Comparison of ENCODE assay signal across 29 cellular contexts in genomic region chr16:50876263-50876662, GRCh38.
"Had no signal": no experiment of that assay in that cellular context is flagged by ENCODE, and none has a peak within 500 bp of the region (broad histone marks: within the 10 kb centered on the region; RNA-seq: fewer than 3 reads in every experiment).

No MANE protein-coding gene starts in this region.

- DNase-seq: naive thymus-derived CD4-positive, alpha-beta T cell; natural killer cell; nucleus accumbens; ovary; posterior cingulate gyrus; psoas muscle; right cardiac atrium; right lobe of liver; sigmoid colon; small intestine; stimulated activated CD4-positive, alpha-beta T cell treated with anti-CD3 and anti-CD28 coated beads, Interleukin-15, amount 100 ng/mL, for 24 hours; stimulated activated CD4-positive, alpha-beta T cell treated with anti-CD3 and anti-CD28 coated beads, Interleukin-2, amount 100 ng/mL, for 24 hours; stimulated activated CD4-positive, alpha-beta T cell treated with anti-CD3 and anti-CD28 coated beads, Interleukin-2, amount 100 ng/mL, for 48 hours; stimulated activated CD4-positive, alpha-beta T cell treated with anti-CD3 and anti-CD28 coated beads, Interleukin-4, amount 100 ng/mL, for 24 hours; stimulated activated naive B cell treated with anti-CD40 and anti-IgM and Interleukin-4, amounts not matched to agents 10 μg/mL and 1 μg/mL and 100 μg/mL, for 72 hours; stimulated activated naive CD4-positive, alpha-beta T cell treated with Interleukin-2 at 50 U/mL for 16 hours; stomach; thyroid gland; trophoblast cell; upper lobe of left lung; uterus had no signal

- H3K27ac Mint-ChIP-seq: naive thymus-derived CD4-positive, alpha-beta T cell; natural killer cell; nephron; progenitor cell of endocrine pancreas; stimulated activated effector memory CD8-positive, alpha-beta T cell treated with anti-CD3 and anti-CD28 coated beads, Interleukin-12 subunit alpha, Interleukin-12 subunit beta, amount 100 ng/mL, for 72 hours; stimulated activated naive B cell treated with anti-CD40 and anti-IgM and Interleukin-4, amounts not matched to agents 10 μg/mL and 1 μg/mL and 100 μg/mL, for 72 hours; stimulated activated naive CD8-positive, alpha-beta T cell treated with anti-CD3 and anti-CD28 coated beads, Interleukin-15, Interleukin-2, amounts not matched to agents 100 ng/mL and 50 ng/mL, for 24 hours had no signal

- H3K9me3 ChIP-seq: neutrophil, ovary, right lobe of liver, thyroid gland, uterus had no signal

- H3K4me3 Mint-ChIP-seq: naive thymus-derived CD4-positive, alpha-beta T cell; natural killer cell; nephron; stimulated activated effector memory CD8-positive, alpha-beta T cell treated with anti-CD3 and anti-CD28 coated beads, Interleukin-12 subunit alpha, Interleukin-12 subunit beta, amount 100 ng/mL, for 72 hours; stimulated activated naive B cell treated with anti-CD40 and anti-IgM and Interleukin-4, amounts not matched to agents 10 μg/mL and 1 μg/mL and 100 μg/mL, for 72 hours; stimulated activated naive CD8-positive, alpha-beta T cell treated with anti-CD3 and anti-CD28 coated beads, Interleukin-15, Interleukin-2, amounts not matched to agents 100 ng/mL and 50 ng/mL, for 24 hours had no signal

- H3K4me3 ChIP-seq: ovary, psoas muscle, right lobe of liver, sigmoid colon, stomach, thoracic aorta, thyroid gland, tibial nerve, upper lobe of left lung, uterus had no signal

- H3K9me3 Mint-ChIP-seq: natural killer cell; stimulated activated effector memory CD8-positive, alpha-beta T cell treated with anti-CD3 and anti-CD28 coated beads, Interleukin-12 subunit alpha, Interleukin-12 subunit beta, amount 100 ng/mL, for 72 hours; stimulated activated naive CD8-positive, alpha-beta T cell treated with anti-CD3 and anti-CD28 coated beads, Interleukin-15, Interleukin-2, amounts not matched to agents 100 ng/mL and 50 ng/mL, for 24 hours had no signal

- H3K27ac ChIP-seq: neutrophil, ovary, parathyroid adenoma, psoas muscle, right lobe of liver, sigmoid colon, stomach, thoracic aorta, thyroid gland, tibial nerve, upper lobe of left lung, uterus had no signal

- H3K4me1 Mint-ChIP-seq: natural killer cell; stimulated activated effector memory CD8-positive, alpha-beta T cell treated with anti-CD3 and anti-CD28 coated beads, Interleukin-12 subunit alpha, Interleukin-12 subunit beta, amount 100 ng/mL, for 72 hours; stimulated activated naive B cell treated with anti-CD40 and anti-IgM and Interleukin-4, amounts not matched to agents 10 μg/mL and 1 μg/mL and 100 μg/mL, for 72 hours had no signal

- H3K36me3 Mint-ChIP-seq: natural killer cell; stimulated activated effector memory CD8-positive, alpha-beta T cell treated with anti-CD3 and anti-CD28 coated beads, Interleukin-12 subunit alpha, Interleukin-12 subunit beta, amount 100 ng/mL, for 72 hours; stimulated activated naive B cell treated with anti-CD40 and anti-IgM and Interleukin-4, amounts not matched to agents 10 μg/mL and 1 μg/mL and 100 μg/mL, for 72 hours had no signal

- H3K4me1 ChIP-seq: psoas muscle, sigmoid colon, stomach, thyroid gland, upper lobe of left lung, uterus had no signal

- H3K36me3 ChIP-seq: neutrophil, ovary, right lobe of liver, sigmoid colon, stomach, thoracic aorta, thyroid gland, tibial nerve, upper lobe of left lung, uterus had no signal

- ATAC-seq: naive thymus-derived CD4-positive, alpha-beta T cell; natural killer cell; psoas muscle; right cardiac atrium; right lobe of liver; stimulated activated effector memory CD8-positive, alpha-beta T cell treated with anti-CD3 and anti-CD28 coated beads, Interleukin-12 subunit alpha, Interleukin-12 subunit beta, amount 100 ng/mL, for 72 hours; stimulated activated naive B cell treated with anti-CD40 and anti-IgM and Interleukin-4, amounts not matched to agents 10 μg/mL and 1 μg/mL and 100 μg/mL, for 72 hours had no signal
